Comparison of ENCODE assay signal across 8 cellular contexts in the genomic region with DNA sequence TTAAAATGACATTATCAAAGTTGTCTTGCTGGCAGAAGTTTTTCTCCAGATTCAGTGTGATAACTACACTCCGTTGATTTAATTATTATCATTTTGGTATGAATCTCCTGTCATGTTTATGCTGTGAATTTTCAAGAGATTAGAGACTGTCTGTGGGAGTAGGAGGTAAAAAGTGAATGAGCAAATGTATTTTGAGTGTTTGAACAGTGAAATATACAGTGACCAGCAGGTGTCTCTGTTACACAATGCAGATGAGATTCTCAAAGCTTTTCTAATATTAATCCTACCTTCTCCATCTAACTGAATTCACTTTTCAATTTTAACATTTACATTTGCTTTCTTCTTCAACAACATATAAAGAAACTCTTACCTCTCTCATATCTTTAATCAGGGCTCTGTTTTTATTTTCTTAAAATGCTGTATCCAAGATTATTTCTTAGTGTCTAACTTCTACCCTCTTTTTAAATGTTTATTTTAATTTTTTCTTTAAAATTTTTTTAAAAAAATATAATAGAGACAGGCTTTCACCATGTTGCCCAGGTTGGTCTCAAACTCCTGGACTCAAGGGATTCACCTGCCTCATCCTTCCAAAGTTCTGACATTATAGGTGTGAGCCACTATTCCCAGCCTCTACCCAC.
DNase-seq lines count a peak whose midpoint lies in the region; ATAC-seq and TF ChIP-seq lines count a peak whose summit lies in the region.

No MANE protein-coding gene starts in this region.

- intact Hi-C loops in head of caudate nucleus (cut with DNase I): no loop called here

- ATAC-seq in GM18858 (IDR thresholded peaks at IDR 0.05; ENCODE audit: unreplicated experiment) (peak; percentile 74), GM19452 (IDR thresholded peaks at IDR 0.05; ENCODE audit: unreplicated experiment) (no peak), GM21619 (IDR thresholded peaks at IDR 0.05; ENCODE audit: unreplicated experiment) (no peak)

- peak; percentile 77 for TF ChIP-seq CTCF in C4-2B (conservative IDR thresholded peaks at IDR 0.05)

- peak; percentile 58 for DNase-seq in NCI-H1105 treated with DMSO at 0.1 percent for 48 hours (lab: John Stamatoyannopoulos, UW)
- DNase-seq in astrocyte of the hippocampus (ENCODE audit: low read depth, low spot score): peak; percentile 52
- DNase-seq in left kidney (ENCODE audit: low read depth, low spot score): peak; percentile 52
- no peak for DNase-seq in head of caudate nucleus

- no peak overlapping the region for H3K27ac ChIP-seq in C4-2B

Comparison
In these comparisons a context has a peak if more than half of its experiments do, and no peak if none do; other contexts are left out.
1. DNase-seq: peak in NCI-H1105 treated with DMSO at 0.1 percent for 48 hours (single experiment), astrocyte of the hippocampus (single experiment) and left kidney (single experiment); none in head of caudate nucleus (0 of 42).